9 cellular contexts compared by ENCODE assay signal in the genomic region with DNA sequence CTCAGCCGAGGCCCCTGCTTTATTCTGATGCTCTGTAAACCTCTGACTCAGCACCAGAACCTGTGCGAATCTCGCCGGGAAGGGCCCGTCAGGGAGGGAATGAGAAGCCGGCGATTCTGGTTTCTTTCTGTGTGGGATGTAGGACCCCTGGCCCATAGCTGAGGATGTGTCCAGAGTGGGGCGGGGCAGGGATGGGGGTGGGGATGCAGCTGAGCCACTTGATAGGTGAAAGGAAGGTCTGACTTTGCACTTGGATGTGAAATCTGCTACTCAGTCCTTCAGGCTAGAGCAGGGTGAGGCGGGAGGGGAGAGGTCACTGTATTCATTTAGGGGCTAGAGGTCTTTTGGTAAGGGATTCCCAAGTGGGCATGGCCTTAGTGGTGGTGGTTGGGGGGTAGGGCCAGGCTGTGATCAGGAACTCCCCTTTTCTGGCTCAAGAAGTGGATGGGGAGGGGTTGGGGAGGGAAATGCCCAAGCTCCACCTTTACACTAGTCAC. TPM values are rescaled to one million over a fixed set of nuclear protein-coding genes. Genes with fewer than 3 reads are reported as not detected.
DNase-seq lines count a peak whose midpoint lies in the region; ATAC-seq and TF ChIP-seq lines count a peak whose summit lies in the region.
"Had no signal": no experiment of that assay in that cellular context is flagged by ENCODE, and none has a peak within 500 bp of the region (broad histone marks: within the 10 kb centered on the region; RNA-seq: fewer than 3 reads in every experiment).

No MANE protein-coding gene starts in this region.

- no peaks in the 10 kb centered on the region for H3K36me3 ChIP-seq in ES-I3 (ENCODE audit: insufficient read depth, low read length)

- peak overlapping the region; percentile 96 for H3K4me3 Mint-ChIP-seq in HFFc6
- peak overlapping the region; percentile 53 for H3K4me3 Mint-ChIP-seq in natural killer cell treated with Interleukin-12 subunit alpha and Interleukin-12 subunit beta and Interleukin-15 and Interleukin-18, amount 100 ng/mL, for 72 hours

- peak; percentile 30 for DNase-seq in HFFc6
- DNase-seq in amniotic epithelial cell (ENCODE audit: low read depth) = peak; percentile 54
- DNase-seq in natural killer cell treated with Interleukin-12 subunit alpha and Interleukin-12 subunit beta and Interleukin-15 and Interleukin-18, amount 100 ng/mL, for 72 hours (ENCODE audit: low spot score) = no peak
- DNase-seq in iPS-NIHi11 (ENCODE audit: low spot score) = no peak
- no peak for DNase-seq in HuH-7.5 (ENCODE audit: low spot score)
- no peak for DNase-seq in left cardiac atrium
- DNase-seq: NCI-H1694 treated with DMSO at 0.1 percent for 48 hours had no signal

- peak overlapping the region; percentile 81; the same call in 1 of the 2 replicates for H3K9ac ChIP-seq in ES-I3 (ENCODE audit: low read depth, low read length)

- H3K9me3 ChIP-seq in ES-I3 (ENCODE audit: control insufficient read depth, insufficient read depth, low read length) = peaks cover 7% of the 10 kb centered on the region; the same call in 1 of the 2 replicates

- intact Hi-C loops in left cardiac atrium (cut with DNase I) = no loop called here

- H3K27ac Mint-ChIP-seq in HFFc6 = peak overlapping the region; percentile 93
- no peak overlapping the region for H3K27ac Mint-ChIP-seq in natural killer cell treated with Interleukin-12 subunit alpha and Interleukin-12 subunit beta and Interleukin-15 and Interleukin-18, amount 100 ng/mL, for 72 hours

- H3K9me3 Mint-ChIP-seq in HFFc6 = peaks cover 10% of the 10 kb centered on the region; the same call in 1 of the 2 replicates
- no peaks in the 10 kb centered on the region for H3K9me3 Mint-ChIP-seq in natural killer cell treated with Interleukin-12 subunit alpha and Interleukin-12 subunit beta and Interleukin-15 and Interleukin-18, amount 100 ng/mL, for 72 hours

- ATAC-seq in natural killer cell treated with Interleukin-12 subunit alpha and Interleukin-12 subunit beta and Interleukin-15 and Interleukin-18, amount 100 ng/mL, for 72 hours = no peak
- no peak for ATAC-seq in GM21447 (IDR thresholded peaks at IDR 0.05; ENCODE audit: unreplicated experiment)
- ATAC-seq in left cardiac atrium = no peak

- H3K36me3 Mint-ChIP-seq in HFFc6 (ENCODE audit: low read depth) = peaks cover 15% of the 10 kb centered on the region
- H3K36me3 Mint-ChIP-seq in natural killer cell treated with Interleukin-12 subunit alpha and Interleukin-12 subunit beta and Interleukin-15 and Interleukin-18, amount 100 ng/mL, for 72 hours = peaks cover 10% of the 10 kb centered on the region

- H3K27me3 Mint-ChIP-seq in HFFc6 (ENCODE audit: insufficient read depth) = no peaks in the 10 kb centered on the region
- peaks cover 45 to 71% of the 10 kb centered on the region in 2 donors for H3K27me3 Mint-ChIP-seq in natural killer cell treated with Interleukin-12 subunit alpha and Interleukin-12 subunit beta and Interleukin-15 and Interleukin-18, amount 100 ng/mL, for 72 hours

- H3K4me1 ChIP-seq in ES-I3 (ENCODE audit: insufficient read depth, low read length) = no peaks in the 10 kb centered on the region

- H3K4me1 Mint-ChIP-seq in HFFc6 (ENCODE audit: low read depth) = peaks cover 66% of the 10 kb centered on the region
- peaks cover 26 to 31% of the 10 kb centered on the region in 2 donors for H3K4me1 Mint-ChIP-seq in natural killer cell treated with Interleukin-12 subunit alpha and Interleukin-12 subunit beta and Interleukin-15 and Interleukin-18, amount 100 ng/mL, for 72 hours (ENCODE audit: low read depth in 2 of 2)

- no peak for TF ChIP-seq CTCF in HFFc6 (IDR thresholded peaks at IDR 0.05)

RNA-seq across cellular contexts. Expression of gene TOX2, which starts 2.3 kb away (rescaled TPM):
- 10 to 100 TPM; 46.1 to 68.2 (median 60.2) TPM for total RNA-seq in HFFc6 (2021; fragmentation: NEBNext Ultra II Directional; extraction: Animal tissue kit (Norgen Biotek cat#: 25700))
- total RNA-seq in natural killer cell treated with Interleukin-12 subunit alpha and Interleukin-12 subunit beta and Interleukin-15 and Interleukin-18, amount 100 ng/mL, for 72 hours = 1 to 10 TPM; 4.0 to 5.6 TPM
- total RNA-seq in left cardiac atrium = 1 to 10 TPM in 1 of 2 donors, under 1 TPM in 1; 0.73 to 1.6 TPM

Comparison
In these comparisons a context has a peak if more than half of its experiments do, and no peak if none do; other contexts are left out.
1. DNase-seq: peak in HFFc6 (single experiment) and amniotic epithelial cell (single experiment); none in natural killer cell treated with Interleukin-12 subunit alpha and Interleukin-12 subunit beta and Interleukin-15 and Interleukin-18, amount 100 ng/mL, for 72 hours (single experiment), iPS-NIHi11 (single experiment), HuH-7.5 (single experiment) and left cardiac atrium (single experiment).
2. RNA of gene TOX2, which starts 2.3 kb away (total RNA-seq): 46.1 to 68.2 TPM in HFFc6; 4.0 to 5.6 TPM in natural killer cell treated with Interleukin-12 subunit alpha and Interleukin-12 subunit beta and Interleukin-15 and Interleukin-18, amount 100 ng/mL, for 72 hours and 0.73 to 1.6 TPM in left cardiac atrium; every median in the first group is over 4 times any median in the second.